Comparison of ENCODE assay signal across 16 cellular contexts in genomic region chr7:19920705-19921104, GRCh38.
"Had no signal": no experiment of that assay in that cellular context is flagged by ENCODE, and none has a peak within 500 bp of the region (broad histone marks: within the 10 kb centered on the region; RNA-seq: fewer than 3 reads in every experiment).

No MANE protein-coding gene starts in this region.

- H3K27ac ChIP-seq: left lung, psoas muscle had no signal

- H3K27me3 ChIP-seq: left lung had no signal

- DNase-seq: activated B cell treated with CpG ODN at 0.5 μM for 24 hours; activated CD4-positive, alpha-beta T cell treated with anti-CD3 and anti-CD28 coated beads, Interleukin-2, amount 10 ng/mL, durations not matched to agents 7 days and 5 days; activated CD8-positive, alpha-beta memory T cell treated with anti-CD3 and anti-CD28 coated beads for 24 hours; activated naive CD4-positive, alpha-beta T cell treated with anti-CD3 and anti-CD28 coated beads for 36 hours; cerebellar nuclear complex; dermis blood vessel endothelial cell; hippocampal formation; islet precursor cell; left lung; psoas muscle; stimulated activated CD4-positive, alpha-beta T cell treated with anti-CD3 and anti-CD28 coated beads, Interleukin-2, amount 100 ng/mL, for 24 hours; stimulated activated naive CD4-positive, alpha-beta T cell; substantia nigra had no signal

- H3K36me3 ChIP-seq: left lung had no signal

- H3K4me1 Mint-ChIP-seq: activated B cell treated with CpG ODN at 0.5 μM for 24 hours; activated CD4-positive, alpha-beta T cell treated with anti-CD3 and anti-CD28 coated beads, Interleukin-2, amount 10 ng/mL, durations not matched to agents 7 days and 5 days; memory B cell had no signal

- H3K36me3 Mint-ChIP-seq: brain, memory B cell had no signal

- H3K4me1 ChIP-seq: left lung, psoas muscle had no signal

- H3K4me3 ChIP-seq: left lung, psoas muscle had no signal

- H3K27ac Mint-ChIP-seq: activated B cell treated with CpG ODN at 0.5 μM for 24 hours; activated CD4-positive, alpha-beta T cell treated with anti-CD3 and anti-CD28 coated beads, Interleukin-2, amount 10 ng/mL, durations not matched to agents 7 days and 5 days; activated naive CD4-positive, alpha-beta T cell treated with anti-CD3 and anti-CD28 coated beads for 36 hours; brain; memory B cell had no signal

- ATAC-seq: psoas muscle, sciatic nerve had no signal

- H3K9me3 Mint-ChIP-seq: activated B cell treated with CpG ODN at 0.5 μM for 24 hours; activated CD4-positive, alpha-beta T cell treated with anti-CD3 and anti-CD28 coated beads, Interleukin-2, amount 10 ng/mL, durations not matched to agents 7 days and 5 days; activated naive CD4-positive, alpha-beta T cell treated with anti-CD3 and anti-CD28 coated beads for 36 hours; brain; memory B cell had no signal

- H3K4me3 Mint-ChIP-seq: activated B cell treated with CpG ODN at 0.5 μM for 24 hours; activated CD4-positive, alpha-beta T cell treated with anti-CD3 and anti-CD28 coated beads, Interleukin-2, amount 10 ng/mL, durations not matched to agents 7 days and 5 days; activated naive CD4-positive, alpha-beta T cell treated with anti-CD3 and anti-CD28 coated beads for 36 hours; brain; memory B cell had no signal

- H3K27me3 Mint-ChIP-seq: activated CD4-positive, alpha-beta T cell treated with anti-CD3 and anti-CD28 coated beads, Interleukin-2, amount 10 ng/mL, durations not matched to agents 7 days and 5 days; brain; memory B cell had no signal
